18 cellular contexts compared by ENCODE assay signal in the genomic region with DNA sequence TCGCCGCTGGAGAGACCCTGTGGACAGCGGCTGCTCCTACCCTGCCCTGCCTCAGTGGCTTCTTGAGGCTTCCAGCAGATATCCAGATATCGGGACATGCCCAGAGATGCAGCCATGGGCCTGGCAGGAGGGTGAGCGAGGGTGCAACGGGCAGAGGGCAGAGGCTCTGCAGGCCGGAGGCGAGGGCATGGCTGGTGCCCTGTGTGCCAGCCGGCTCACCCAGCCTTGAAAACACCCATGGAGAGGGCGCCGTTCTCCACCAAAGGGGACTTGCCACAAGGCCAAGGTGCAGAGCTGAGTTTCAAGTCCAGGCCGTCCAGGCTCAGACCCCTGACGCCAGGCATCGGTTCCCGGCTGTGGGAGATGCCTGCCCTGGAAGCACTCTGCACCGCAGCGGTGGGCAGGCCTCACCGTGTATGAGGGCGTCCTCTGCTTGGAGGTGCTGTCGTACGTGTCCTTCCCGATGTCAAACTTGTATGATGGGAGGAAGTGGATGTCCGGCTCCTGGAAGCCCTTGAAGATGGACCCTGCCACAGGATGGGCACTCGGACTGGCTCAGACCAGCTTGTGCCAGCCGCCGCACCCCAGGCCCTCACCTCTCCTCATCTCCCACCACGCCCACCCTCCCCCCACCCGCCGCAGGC. TPM values are rescaled to one million over a fixed set of nuclear protein-coding genes. Genes with fewer than 3 reads are reported as not detected.
A peak's percentile ranks its signal among the peaks of the same experiment; 100 is the strongest.
DNase-seq lines count a peak whose midpoint lies in the region; ATAC-seq, FAIRE-seq and TF ChIP-seq lines count a peak whose summit lies in the region.
"Had no signal": no experiment of that assay in that cellular context is flagged by ENCODE, and none has a peak within 500 bp of the region (broad histone marks: within the 10 kb centered on the region; RNA-seq: fewer than 3 reads in every experiment).

No MANE protein-coding gene starts in this region.

- no peak overlapping the region for H2BK120ac ChIP-seq in H1 (replicated peaks; ENCODE audit: low read depth, low read length)

- FAIRE-seq in H1 (lab: Jason Lieb, UNC), result no peak
- FAIRE-seq: D721Med, G401.6, GM12891 had no signal

- H3K4me1 ChIP-seq in H1 (replicated peaks in 1 of 4; ENCODE audit: control insufficient read depth in 3 of 4, insufficient read depth in 4 of 4, low read length in 3 of 4), result no peaks in the 10 kb centered on the region
- H3K4me1 ChIP-seq in body of pancreas, result no peaks in the 10 kb centered on the region

- no peak overlapping the region for H3K23ac ChIP-seq in H1 (ENCODE audit: insufficient read length)

- H2BK5ac ChIP-seq in H1 (ENCODE audit: low read depth, low read length), result no peak overlapping the region

- H3K79me2 ChIP-seq in H1 (ENCODE audit: control insufficient read depth in 1 of 2, insufficient read depth in 2 of 2, low read length in 2 of 2), result peaks cover 0 to 3% of the 10 kb centered on the region in 2 experiments; a peak in 1 of 4 replicates

- H3K4me3 ChIP-seq in H1 (ENCODE audit: extremely low read depth in 1 of 4, insufficient read depth in 2 of 4, low read depth in 3 of 4, low read length in 4 of 4) (no peak overlapping the region), body of pancreas (no peak overlapping the region)

- H3K27ac ChIP-seq in H1 (ENCODE audit: low read depth, low read length), result no peak overlapping the region
- no peak overlapping the region for H3K27ac ChIP-seq in body of pancreas
- H3K27ac ChIP-seq: 22Rv1 had no signal

- no peak overlapping the region for H3K4me2 ChIP-seq in H1 (ENCODE audit: insufficient read depth in 1 of 2, low read depth in 2 of 2, low read length in 2 of 2)

- H3K27me3 ChIP-seq in H1 (replicated peaks in 1 of 4; ENCODE audit: control insufficient read depth in 3 of 4, extremely low read depth in 1 of 4, insufficient read depth in 3 of 4, low read length in 3 of 4), result no peaks in the 10 kb centered on the region
- H3K27me3 ChIP-seq in body of pancreas, result no peaks in the 10 kb centered on the region

- TF ChIP-seq RAD21 in H1 (IDR thresholded peaks at IDR 0.05 in 1 of 2, conservative IDR thresholded peaks at IDR 0.05 in 1 of 2; ENCODE audit: low read depth in 2 of 2, low read length in 2 of 2), result no peak

- H3K4me3 Mint-ChIP-seq in neural crest cell, result peak overlapping the region; percentile 35
- H3K4me3 Mint-ChIP-seq: CD14-positive monocyte; CD8-positive, alpha-beta T cell had no signal

- no peak overlapping the region for H3K4ac ChIP-seq in H1 (replicated peaks; ENCODE audit: insufficient read length, low read depth, low read length)

- intact Hi-C loops in Right ventricle myocardium inferior (cut with DNase I) (no loop called here), left ventricle myocardium superior (cut with micrococcal nuclease) (no loop called here), body of pancreas (cut with DNase I) (no loop called here)

- H2AFZ ChIP-seq in H1 (ENCODE audit: low read length), result no peak overlapping the region

- no peaks in the 10 kb centered on the region for H3K9me3 Mint-ChIP-seq in neural crest cell
- H3K9me3 Mint-ChIP-seq: CD8-positive, alpha-beta T cell had no signal

- no peak overlapping the region for H4K91ac ChIP-seq in H1 (replicated peaks; ENCODE audit: insufficient read length, low read length)

- H2BK12ac ChIP-seq in H1 (ENCODE audit: low read depth, low read length), result no peak overlapping the region

- no peak overlapping the region for H3K18ac ChIP-seq in H1 (ENCODE audit: extremely low read depth, low read length)

- peak; percentile 47 for DNase-seq in Right ventricle myocardium inferior (ENCODE audit: missing footprints)
- DNase-seq in left ventricle myocardium superior, result no peak
- no peak for DNase-seq in H1 (ENCODE audit: low read depth in 1 of 2, low spot score in 2 of 2)
- DNase-seq in neural crest cell (ENCODE audit: low read depth, low spot score), result no peak
- DNase-seq in islet precursor cell, result no peak
- DNase-seq in body of pancreas, result no peak
- DNase-seq: COR-L47, DMS153, DMS79 treated with DMSO at 0.1 percent for 48 hours, EL, HCEC 1CT had no signal

- TF ChIP-seq EP300 in H1 (IDR thresholded peaks at IDR 0.05; ENCODE audit: borderline replicate concordance in 1 of 2, low read depth in 2 of 2, low read length in 2 of 2), result no peak

- H2BK15ac ChIP-seq in H1 (ENCODE audit: low read length), result no peak overlapping the region

- no peak overlapping the region for H3K56ac ChIP-seq in H1 (replicated peaks; ENCODE audit: insufficient read length, low read depth, low read length)

- no peak overlapping the region for H3K14ac ChIP-seq in H1 (ENCODE audit: insufficient read length)

- H3K9ac ChIP-seq in H1 (replicated peaks in 1 of 4; ENCODE audit: extremely low read depth in 1 of 4, low read depth in 3 of 4, low read length in 3 of 4), result no peak overlapping the region

- peaks cover 5 to 8% of the 10 kb centered on the region in 2 experiments for H4K20me1 ChIP-seq in H1 (replicated peaks in 1 of 2; ENCODE audit: control insufficient read depth in 1 of 2, insufficient read depth in 2 of 2, low read length in 2 of 2)

- ATAC-seq in Right ventricle myocardium inferior (no peak), left ventricle myocardium superior (no peak), GM19452 (IDR thresholded peaks at IDR 0.05; ENCODE audit: unreplicated experiment) (no peak), body of pancreas (no peak)
- ATAC-seq: CD8-positive, alpha-beta T cell had no signal

- H3K9me3 ChIP-seq in H1 (ENCODE audit: insufficient read depth in 2 of 2, low read depth in 1 of 2, low read length in 1 of 2), result no peaks in the 10 kb centered on the region
- no peaks in the 10 kb centered on the region for H3K9me3 ChIP-seq in body of pancreas

- no peaks in the 10 kb centered on the region for H3K4me1 Mint-ChIP-seq in neural crest cell
- H3K4me1 Mint-ChIP-seq: CD14-positive monocyte had no signal

- TF ChIP-seq CTCF in H1 (IDR thresholded peaks at IDR 0.05; ENCODE audit: control extremely low read depth in 1 of 3, insufficient read depth in 1 of 3, low read depth in 1 of 3, low read length in 3 of 3), result no peak
- TF ChIP-seq CTCF in neural crest cell (conservative IDR thresholded peaks at IDR 0.05), result no peak
- TF ChIP-seq CTCF in body of pancreas (IDR thresholded peaks at IDR 0.05), result no peak

- H2AK5ac ChIP-seq in H1 (ENCODE audit: low read depth, low read length), result no peak overlapping the region

- WGBS in H1 (ENCODE audit: extremely low coverage in 1 of 2, insufficient coverage in 1 of 2, insufficient read length in 1 of 2, insufficient replicate concordance in 2 of 2, low coverage in 1 of 2, low lambda C conversion rate in 2 of 2, missing lambda C conversion rate in 1 of 2), 2 experiments, result 91% methylated on average over 23 of the region's 29 CpGs; no CpG with 5 or more reads in 1 of the 2 experiments
- 92% methylated on average over 16 to 25 of the region's 29 CpGs for whole genome bisulfite sequencing in body of pancreas, 2 donors

- peak overlapping the region; percentile 51; the same call in 1 of the 2 replicates for H4K8ac ChIP-seq in H1 (ENCODE audit: extremely low read depth, insufficient read depth, low read length)

- no peak overlapping the region for H2BK20ac ChIP-seq in H1 (ENCODE audit: low read length)

- H3K27ac Mint-ChIP-seq in neural crest cell (ENCODE audit: unreplicated experiment), result no peak overlapping the region
- H3K27ac Mint-ChIP-seq: CD8-positive, alpha-beta T cell had no signal

- CTCF ChIA-PET in H1 (lab: Charles Lee; ENCODE audit: partially characterized antibody), result interaction anchor here (0.6 to 2.0 kb wide), 6 partner anchors 9 to 854 kb away, joined by 3 to 6 read pairs (median 3); a partner anchor contains a TSS

- H3K79me1 ChIP-seq in H1 (ENCODE audit: low read depth, low read length), result peaks cover 2% of the 10 kb centered on the region; the same call in 1 of the 2 replicates

- TF ChIP-seq POLR2A in H1 (IDR thresholded peaks at IDR 0.05; ENCODE audit: control extremely low read depth in 1 of 2, low read depth in 2 of 2, low read length in 2 of 2), result no peak
- no peak for TF ChIP-seq POLR2A in body of pancreas (IDR thresholded peaks at IDR 0.05)

- peaks cover 0 to 11% (median 2%) of the 10 kb centered on the region in 4 experiments; a peak in 2 of 8 replicates for H3K36me3 ChIP-seq in H1 (ENCODE audit: control insufficient read depth in 2 of 4, insufficient read depth in 4 of 4, low read length in 3 of 4)
- H3K36me3 ChIP-seq in body of pancreas (replicated peaks in 1 of 2; ENCODE audit: insufficient read depth in 1 of 2, low read depth in 2 of 2), result no peaks in the 10 kb centered on the region

- no peaks in the 10 kb centered on the region for H3K23me2 ChIP-seq in H1 (ENCODE audit: low read depth, low read length)

- H4K5ac ChIP-seq in H1 (ENCODE audit: insufficient read length, low read depth, low read length), result no peak overlapping the region

- POLR2A ChIA-PET in H1 (lab: Charles Lee; ENCODE audit: partially characterized antibody), result interaction anchor here (1.0 to 2.1 kb wide), 5 partner anchors 8 to 53 kb away, joined by 3 to 10 read pairs (median 3); no protein-coding TSS in a partner anchor

- peaks cover 3% of the 10 kb centered on the region for H3K36me3 Mint-ChIP-seq in neural crest cell (ENCODE audit: low read depth)

- H3K27me3 Mint-ChIP-seq in neural crest cell (ENCODE audit: low read depth), result no peaks in the 10 kb centered on the region

RNA-seq across cellular contexts. Expression of a gene that starts 8.9 kb away (rescaled TPM):
- total RNA-seq in Right ventricle myocardium inferior (10.8 TPM), left ventricle myocardium superior (12.1 TPM), neural crest cell (28.7 and 29.6 TPM in 2 replicates), body of pancreas (10 to 100 TPM in 1 of 2 donors, 1 to 10 TPM in 1; 8.8 to 25.4 TPM)
- total RNA-seq in H1 (2021; fragmentation: NEBNext Ultra II Directional; extraction: Animal tissue kit (Norgen Biotek cat#: 25700)), result 11.3 and 11.5 TPM in 2 replicates
- 8.7 and 14.3 TPM in 2 replicates for polyA plus RNA-seq in H1 (2011; rRNA removed)
- polyA plus RNA-seq in H1 (2011; cell fraction: cytosol; rRNA removed), result 9.6 TPM
- 42.3 TPM for polyA plus RNA-seq in H1 (2011; cell fraction: nucleus; rRNA removed)
- polyA plus RNA-seq in H1 (2012, experiment 1 of 2), result 6.3 to 11.1 TPM (median 9.2 TPM) in 4 replicates
- 5.9 TPM for polyA plus RNA-seq in H1 (2012, experiment 2 of 2)
- 7.4 TPM for polyA plus RNA-seq in H1 (2013, experiment 1 of 2)
- 7.1 TPM for polyA plus RNA-seq in H1 (2013, experiment 2 of 2)
- 3.2 and 4.8 TPM in 2 replicates for polyA minus RNA-seq in H1 (2011; rRNA and poly(A)+ RNA removed)
- 5.7 TPM for polyA minus RNA-seq in H1 (2011; cell fraction: cytosol; rRNA and poly(A)+ RNA removed)
- polyA minus RNA-seq in H1 (2011; cell fraction: nucleus; rRNA and poly(A)+ RNA removed), result 11.1 TPM

RNA-seq across cellular contexts. Expression of a gene that starts 20.3 kb away (rescaled TPM):
- total RNA-seq in Right ventricle myocardium inferior, result 71.8 TPM
- 77.8 TPM for total RNA-seq in left ventricle myocardium superior
- total RNA-seq in H1 (2021; fragmentation: NEBNext Ultra II Directional; extraction: Animal tissue kit (Norgen Biotek cat#: 25700)), result 88.2 and 89.2 TPM in 2 replicates
- polyA plus RNA-seq in H1 (2011; rRNA removed), result 60.0 and 78.1 TPM in 2 replicates
- polyA plus RNA-seq in H1 (2011; cell fraction: cytosol; rRNA removed), result 75.6 TPM
- 166 TPM for polyA plus RNA-seq in H1 (2011; cell fraction: nucleus; rRNA removed)
- 66.9 to 110 TPM (median 91.3 TPM) in 4 replicates for polyA plus RNA-seq in H1 (2012, experiment 1 of 2)
- polyA plus RNA-seq in H1 (2012, experiment 2 of 2), result 120 TPM
- polyA plus RNA-seq in H1 (2013, experiment 1 of 2), result 61.4 TPM
- polyA plus RNA-seq in H1 (2013, experiment 2 of 2), result 54.4 TPM
- polyA minus RNA-seq in H1 (2011; rRNA and poly(A)+ RNA removed), result 41.6 and 48.9 TPM in 2 replicates
- 27.4 TPM for polyA minus RNA-seq in H1 (2011; cell fraction: cytosol; rRNA and poly(A)+ RNA removed)
- 40.3 TPM for polyA minus RNA-seq in H1 (2011; cell fraction: nucleus; rRNA and poly(A)+ RNA removed)
- total RNA-seq in neural crest cell, result 82.1 and 86.6 TPM in 2 replicates
- total RNA-seq in body of pancreas, result 10 to 100 TPM; 23.6 to 25.1 TPM

RNA-seq across cellular contexts. Expression of a gene that starts 20.3 kb away (rescaled TPM):
- 23.7 TPM for total RNA-seq in Right ventricle myocardium inferior
- total RNA-seq in left ventricle myocardium superior, result 23.3 TPM
- total RNA-seq in H1 (2021; fragmentation: NEBNext Ultra II Directional; extraction: Animal tissue kit (Norgen Biotek cat#: 25700)), result 102 and 110 TPM in 2 replicates
- polyA plus RNA-seq in H1 (2011; rRNA removed), result 65.2 and 80.3 TPM in 2 replicates
- 77.5 TPM for polyA plus RNA-seq in H1 (2011; cell fraction: cytosol; rRNA removed)
- 237 TPM for polyA plus RNA-seq in H1 (2011; cell fraction: nucleus; rRNA removed)
- 82.6 to 103 TPM (median 92.1 TPM) in 4 replicates for polyA plus RNA-seq in H1 (2012, experiment 1 of 2)
- 74.3 TPM for polyA plus RNA-seq in H1 (2012, experiment 2 of 2)
- 89.2 TPM for polyA plus RNA-seq in H1 (2013, experiment 1 of 2)
- 84.8 TPM for polyA plus RNA-seq in H1 (2013, experiment 2 of 2)
- 30.7 and 44.1 TPM in 2 replicates for polyA minus RNA-seq in H1 (2011; rRNA and poly(A)+ RNA removed)
- polyA minus RNA-seq in H1 (2011; cell fraction: cytosol; rRNA and poly(A)+ RNA removed), result 46.9 TPM
- 59.4 TPM for polyA minus RNA-seq in H1 (2011; cell fraction: nucleus; rRNA and poly(A)+ RNA removed)
- total RNA-seq in neural crest cell, result 84.1 and 89.3 TPM in 2 replicates
- total RNA-seq in body of pancreas, result 10 to 100 TPM; 20.2 to 71.5 TPM

RNA-seq across cellular contexts. Expression of a gene that starts 30.7 kb away (rescaled TPM):
- total RNA-seq in Right ventricle myocardium inferior, result 4.0 TPM
- total RNA-seq in left ventricle myocardium superior, result 4.4 TPM
- total RNA-seq in H1 (2021; fragmentation: NEBNext Ultra II Directional; extraction: Animal tissue kit (Norgen Biotek cat#: 25700)), result 15.1 and 18.1 TPM in 2 replicates
- polyA plus RNA-seq in H1 (2011; rRNA removed), result 6.9 and 10.0 TPM in 2 replicates
- polyA plus RNA-seq in H1 (2011; cell fraction: cytosol; rRNA removed), result 8.1 TPM
- polyA plus RNA-seq in H1 (2011; cell fraction: nucleus; rRNA removed), result 36.1 TPM
- 9.7 to 16.5 TPM (median 15.3 TPM) in 4 replicates for polyA plus RNA-seq in H1 (2012, experiment 1 of 2)
- polyA plus RNA-seq in H1 (2012, experiment 2 of 2), result 9.6 TPM
- polyA plus RNA-seq in H1 (2013, experiment 1 of 2), result 10.1 TPM
- 9.2 TPM for polyA plus RNA-seq in H1 (2013, experiment 2 of 2)
- polyA minus RNA-seq in H1 (2011; rRNA and poly(A)+ RNA removed), result 4.4 and 4.5 TPM in 2 replicates
- polyA minus RNA-seq in H1 (2011; cell fraction: cytosol; rRNA and poly(A)+ RNA removed), result 4.9 TPM
- 8.9 TPM for polyA minus RNA-seq in H1 (2011; cell fraction: nucleus; rRNA and poly(A)+ RNA removed)
- 18.2 and 19.0 TPM in 2 replicates for total RNA-seq in neural crest cell
- total RNA-seq in body of pancreas, result 10 to 100 TPM in 1 of 2 donors, 1 to 10 TPM in 1; 8.8 to 19.1 TPM

RNA-seq across cellular contexts. Expression of a gene that starts 52.1 kb away (rescaled TPM):
- 22.3 TPM for total RNA-seq in Right ventricle myocardium inferior
- 23.2 TPM for total RNA-seq in left ventricle myocardium superior
- total RNA-seq in H1 (2021; fragmentation: NEBNext Ultra II Directional; extraction: Animal tissue kit (Norgen Biotek cat#: 25700)), result 47.1 and 49.0 TPM in 2 replicates
- 21.6 and 25.1 TPM in 2 replicates for polyA plus RNA-seq in H1 (2011; rRNA removed)
- 14.2 TPM for polyA plus RNA-seq in H1 (2011; cell fraction: cytosol; rRNA removed)
- polyA plus RNA-seq in H1 (2011; cell fraction: nucleus; rRNA removed), result 48.6 TPM
- 37.5 to 42.3 TPM (median 39.5 TPM) in 4 replicates for polyA plus RNA-seq in H1 (2012, experiment 1 of 2)
- polyA plus RNA-seq in H1 (2012, experiment 2 of 2), result 38.1 TPM
- 26.8 TPM for polyA plus RNA-seq in H1 (2013, experiment 1 of 2)
- 24.9 TPM for polyA plus RNA-seq in H1 (2013, experiment 2 of 2)
- 20.7 and 22.0 TPM in 2 replicates for polyA minus RNA-seq in H1 (2011; rRNA and poly(A)+ RNA removed)
- polyA minus RNA-seq in H1 (2011; cell fraction: cytosol; rRNA and poly(A)+ RNA removed), result 27.2 TPM
- 24.2 TPM for polyA minus RNA-seq in H1 (2011; cell fraction: nucleus; rRNA and poly(A)+ RNA removed)
- 77.2 and 79.4 TPM in 2 replicates for total RNA-seq in neural crest cell
- 10 to 100 TPM; 35.3 to 75.8 TPM for total RNA-seq in body of pancreas
